In the genomic region with DNA sequence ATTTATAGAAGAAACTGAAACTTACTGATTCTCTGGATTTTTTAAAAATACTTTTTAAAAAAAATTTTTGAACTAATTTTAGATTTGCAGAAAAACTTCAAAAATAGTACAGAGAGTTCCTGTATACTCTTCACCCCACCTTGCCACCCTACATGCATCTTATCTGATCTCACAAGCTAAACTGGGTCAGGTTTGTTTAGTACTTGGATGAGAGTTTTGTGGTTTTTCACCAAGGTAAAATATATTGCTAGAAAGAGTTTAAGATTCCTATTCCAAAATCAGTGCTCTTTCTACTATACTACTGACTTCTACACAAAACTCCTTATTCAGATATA, we compare ENCODE assay signal across 20 cellular contexts.
DNase-seq lines count a peak whose midpoint lies in the region; ATAC-seq, FAIRE-seq and TF ChIP-seq lines count a peak whose summit lies in the region.
"Had no signal": no experiment of that assay in that cellular context is flagged by ENCODE, and none has a peak within 500 bp of the region (broad histone marks: within the 10 kb centered on the region; RNA-seq: fewer than 3 reads in every experiment).

No MANE protein-coding gene starts in this region.

- peak; percentile 50 for ATAC-seq in activated CD4-positive, alpha-beta T cell treated with anti-CD3 and anti-CD28 coated beads for 36 hours
- peak; percentile 77 for ATAC-seq in GM21390 (IDR thresholded peaks at IDR 0.05; ENCODE audit: unreplicated experiment)
- peak; percentile 76 for ATAC-seq in HG03432 (IDR thresholded peaks at IDR 0.05; ENCODE audit: unreplicated experiment)
- ATAC-seq: foreskin keratinocyte had no signal

- TF ChIP-seq CTCF in testis (IDR thresholded peaks at IDR 0.05) (no peak), osteoblast (IDR thresholded peaks at IDR 0.05; ENCODE audit: extremely low read depth, low read depth, low read length) (no peak)

- no peaks in the 10 kb centered on the region for H3K27me3 Mint-ChIP-seq in activated CD4-positive, alpha-beta T cell treated with anti-CD3 and anti-CD28 coated beads for 36 hours

- no peak overlapping the region for H3K27ac ChIP-seq in testis
- H3K27ac ChIP-seq in osteoblast (ENCODE audit: low read depth, low read length) = no peak overlapping the region
- H3K27ac ChIP-seq: 22Rv1, foreskin keratinocyte had no signal

- intact Hi-C loops in activated CD4-positive, alpha-beta T cell treated with anti-CD3 and anti-CD28 coated beads for 36 hours (cut with DNase I, micrococcal nuclease) = loop anchor here (2.0 kb wide), 2 partner anchors 31 to 45 kb away; no protein-coding TSS in a partner anchor
- intact Hi-C loops in testis (cut with DNase I; ENCODE audit: low total_unique reads) = no loop called here

- no peaks in the 10 kb centered on the region for H3K79me2 ChIP-seq in osteoblast (ENCODE audit: insufficient read depth, low read length)

- H2AFZ ChIP-seq in osteoblast (ENCODE audit: low read length) = no peak overlapping the region

- H3K4me1 ChIP-seq in testis (no peaks in the 10 kb centered on the region), osteoblast (ENCODE audit: insufficient read depth, low read length) (peaks cover 4% of the 10 kb centered on the region)
- H3K4me1 ChIP-seq: foreskin keratinocyte had no signal

- no peak overlapping the region for H3K4me3 ChIP-seq in testis
- no peak overlapping the region for H3K4me3 ChIP-seq in osteoblast (ENCODE audit: insufficient read depth, low read length)
- H3K4me3 ChIP-seq: lung had no signal

- POLR2A ChIA-PET in activated CD4-positive, alpha-beta T cell treated with anti-CD3 and anti-CD28 coated beads for 36 hours (lab: Charles Lee) = no interaction called here

- DNase-seq in activated CD4-positive, alpha-beta T cell treated with anti-CD3 and anti-CD28 coated beads for 36 hours = no peak
- DNase-seq in activated CD4-positive, alpha-beta T cell treated with anti-CD3 and anti-CD28 coated beads, Interleukin-2, amount 50 U/mL, for 4 hours = no peak
- DNase-seq in superior temporal gyrus (ENCODE audit: extremely low spot score) (no peak), testis (no peak), osteoblast (ENCODE audit: insufficient read length, low spot score, missing footprints) (no peak)
- DNase-seq: activated effector memory CD4-positive, alpha-beta T cell treated with anti-CD3 and anti-CD28 coated beads, Interleukin-2, amount 50 U/mL, for 16 hours; endodermal cell; HCEC 1CT; NCI-H82; retina; stimulated activated CD4-positive, alpha-beta T cell treated with anti-CD3 and anti-CD28 coated beads, Interleukin-2, amount 100 ng/mL, for 24 hours; stimulated activated CD8-positive, alpha-beta memory T cell treated with anti-CD3 and anti-CD28 coated beads, Interleukin-4, amount 100 ng/mL, for 48 hours had no signal

- peak; percentile 80 for FAIRE-seq in colon (lab: Jason Lieb, UNC)
- FAIRE-seq: G401.6, urothelium cell line had no signal

- peaks cover 11% of the 10 kb centered on the region for H3K36me3 Mint-ChIP-seq in activated CD4-positive, alpha-beta T cell treated with anti-CD3 and anti-CD28 coated beads for 36 hours (ENCODE audit: low read depth)

- no peak overlapping the region for H3K4me2 ChIP-seq in osteoblast (ENCODE audit: insufficient read depth, low read length)

- H3K27me3 ChIP-seq in testis (no peaks in the 10 kb centered on the region), osteoblast (ENCODE audit: insufficient read depth, low read length) (no peaks in the 10 kb centered on the region)
- H3K27me3 ChIP-seq: foreskin keratinocyte had no signal

- no peak overlapping the region for H3K27ac Mint-ChIP-seq in activated CD4-positive, alpha-beta T cell treated with anti-CD3 and anti-CD28 coated beads for 36 hours
- H3K27ac Mint-ChIP-seq: endodermal cell had no signal

- no peak for TF ChIP-seq POLR2A in testis (IDR thresholded peaks at IDR 0.05)

- H4K20me1 ChIP-seq in osteoblast (ENCODE audit: insufficient read depth, low read length) = no peaks in the 10 kb centered on the region

- peaks cover 48% of the 10 kb centered on the region for H3K4me1 Mint-ChIP-seq in activated CD4-positive, alpha-beta T cell treated with anti-CD3 and anti-CD28 coated beads for 36 hours
- H3K4me1 Mint-ChIP-seq: endodermal cell had no signal

- no peaks in the 10 kb centered on the region for H3K9me3 ChIP-seq in testis
- H3K9me3 ChIP-seq in osteoblast (ENCODE audit: low read depth, low read length) = no peaks in the 10 kb centered on the region

- H3K36me3 ChIP-seq in testis (ENCODE audit: low read depth, missing control alignments) = no peaks in the 10 kb centered on the region
- H3K36me3 ChIP-seq in osteoblast (ENCODE audit: insufficient read depth, low read length) = no peaks in the 10 kb centered on the region

- H3K9me3 Mint-ChIP-seq in activated CD4-positive, alpha-beta T cell treated with anti-CD3 and anti-CD28 coated beads for 36 hours (ENCODE audit: low read depth) = peaks cover 15% of the 10 kb centered on the region

- CTCF ChIA-PET in activated CD4-positive, alpha-beta T cell treated with anti-CD3 and anti-CD28 coated beads for 36 hours (lab: Charles Lee) = no interaction called here

- H3K4me3 Mint-ChIP-seq in activated CD4-positive, alpha-beta T cell treated with anti-CD3 and anti-CD28 coated beads for 36 hours = no peak overlapping the region
- H3K4me3 Mint-ChIP-seq: endodermal cell had no signal
